In the genomic region with DNA sequence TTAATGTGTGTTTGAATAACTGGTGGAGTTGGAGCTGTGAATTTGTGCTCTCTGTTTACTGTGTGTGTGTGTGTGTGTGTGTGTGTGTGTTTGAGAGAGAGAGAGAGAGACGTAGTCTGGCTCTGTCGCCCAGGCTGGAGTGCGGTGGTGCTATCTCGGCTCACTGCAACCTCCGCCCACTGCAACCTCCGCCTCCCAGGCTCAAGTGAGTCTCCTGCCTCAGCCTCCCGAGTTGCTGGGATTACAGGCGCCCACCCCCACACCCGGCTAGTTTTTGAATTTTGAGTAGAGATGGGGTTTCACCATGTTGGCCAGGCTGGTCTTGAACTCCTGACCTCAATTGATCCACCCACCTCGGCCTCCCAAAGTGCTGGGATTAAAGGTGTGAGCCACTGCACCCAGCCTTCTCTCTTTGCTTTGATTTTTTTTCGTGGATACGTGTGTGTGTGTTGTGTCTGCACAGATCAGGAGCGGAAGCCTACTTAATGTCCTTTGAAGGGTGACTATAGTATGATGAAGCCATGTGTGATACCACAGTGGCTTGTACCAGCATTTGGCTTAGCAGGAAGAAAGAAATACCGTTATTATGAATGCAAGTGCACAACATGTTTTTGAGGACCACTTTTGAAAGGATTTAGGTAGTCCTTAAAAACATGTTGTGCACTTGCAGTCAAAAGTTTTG, we compare ENCODE assay signal across 7 cellular contexts. TPM values are rescaled to one million over a fixed set of nuclear protein-coding genes. Genes with fewer than 3 reads are reported as not detected.
A peak's percentile ranks its signal among the peaks of the same experiment; 100 is the strongest.
DNase-seq lines count a peak whose midpoint lies in the region; ATAC-seq and TF ChIP-seq lines count a peak whose summit lies in the region.
"Not testable (repeated sequence)": the region's sequence is repeated elsewhere in the genome, so short reads cannot be mapped to it uniquely, and the experiment has no call there.

No MANE protein-coding gene starts in this region.

- TF ChIP-seq CTCF in HEK293 (tag by site-specific recombination; IDR thresholded peaks at IDR 0.05) = 0 out of 2 replicates have a peak, but pooled peaks have one; percentile 2
- not testable (repeated sequence) for TF ChIP-seq CTCF in chondrocyte (IDR thresholded peaks at IDR 0.05); osteoblast (IDR thresholded peaks at IDR 0.05; ENCODE audit: extremely low read depth, low read depth, low read length)

- not testable (repeated sequence) for H3K9me3 ChIP-seq in HEK293 (ENCODE audit: control insufficient read depth, insufficient read depth, low read depth, low read length); iPS-20b (ENCODE audit: insufficient read depth, low read depth, low read length); osteoblast (ENCODE audit: low read depth, low read length)

- peak; percentile 72 for DNase-seq in T-helper 2 cell treated with Interferon-gamma antibody and Interleukin-4, amounts not matched to agents 5 μg/mL and 100 μg/mL, for 36 hours (ENCODE audit: low spot score)
- DNase-seq in activated T-cell treated with anti-CD3 and anti-CD28 coated beads, Interleukin-2, amount 50 U/mL, for 72 hours = peak; percentile 51 to 60
- DNase-seq in chondrocyte (ENCODE audit: low spot score) = not testable (repeated sequence)
- peak; percentile 65 for DNase-seq in osteoblast (ENCODE audit: insufficient read length, low spot score, missing footprints)
- DNase-seq in stimulated activated CD8-positive, alpha-beta memory T cell treated with anti-CD3 and anti-CD28 coated beads, Interleukin-12 subunit alpha, Interleukin-12 subunit beta, amount 100 ng/mL, for 4 hours (ENCODE audit: low read depth) = peak; percentile 30

- H3K27me3 ChIP-seq in iPS-20b (ENCODE audit: insufficient read depth, low read length) = peaks cover 16% of the 10 kb centered on the region
- H3K27me3 ChIP-seq in osteoblast (ENCODE audit: insufficient read depth, low read length) = peaks cover 12% of the 10 kb centered on the region

- H3K4me1 Mint-ChIP-seq in T-helper 2 cell treated with Interferon-gamma antibody and Interleukin-4, amounts not matched to agents 5 μg/mL and 100 μg/mL, for 36 hours (ENCODE audit: low read depth) = peaks cover 49% of the 10 kb centered on the region
- peaks cover 40% of the 10 kb centered on the region for H3K4me1 Mint-ChIP-seq in activated T-cell treated with anti-CD3 and anti-CD28 coated beads, Interleukin-2, amount 50 U/mL, for 72 hours (ENCODE audit: low read depth)
- peaks cover 13% of the 10 kb centered on the region for H3K4me1 Mint-ChIP-seq in chondrocyte (ENCODE audit: low read depth)

- H3K9ac ChIP-seq in iPS-20b (ENCODE audit: low read depth, low read length) = peak overlapping the region; percentile 83; the same call in 1 of the 2 replicates

- H3K4me2 ChIP-seq in osteoblast (ENCODE audit: insufficient read depth, low read length) = not testable (repeated sequence)

- not testable (repeated sequence) for H3K79me2 ChIP-seq in osteoblast (ENCODE audit: insufficient read depth, low read length)

- not testable (repeated sequence) for H3K4me1 ChIP-seq in HEK293 (ENCODE audit: control insufficient read depth, insufficient read depth, low read length)
- H3K4me1 ChIP-seq in iPS-20b (ENCODE audit: insufficient read depth, low read length) (peaks cover 13% of the 10 kb centered on the region; the same call in 1 of the 2 replicates), osteoblast (ENCODE audit: insufficient read depth, low read length) (peaks cover 14% of the 10 kb centered on the region)

- CTCF ChIA-PET in HEK293 (lab: Yijun Ruan, JAX) = interaction anchor here (0.7 to 2.0 kb wide), 8 partner anchors 8 to 795 kb away, joined by 3 to 7 read pairs (median 4); no protein-coding TSS in a partner anchor

- H3K27ac Mint-ChIP-seq in T-helper 2 cell treated with Interferon-gamma antibody and Interleukin-4, amounts not matched to agents 5 μg/mL and 100 μg/mL, for 36 hours = peak overlapping the region; percentile 98
- peak overlapping the region; percentile 15 for H3K27ac Mint-ChIP-seq in activated T-cell treated with anti-CD3 and anti-CD28 coated beads, Interleukin-2, amount 50 U/mL, for 72 hours
- H3K27ac Mint-ChIP-seq in chondrocyte (ENCODE audit: unreplicated experiment) = not testable (repeated sequence)

- not testable (repeated sequence) for H3K36me3 ChIP-seq in HEK293 (ENCODE audit: control insufficient read depth in 2 of 2, insufficient read depth in 1 of 2, low read length in 2 of 2); iPS-20b (ENCODE audit: insufficient read depth, low read depth, low read length); osteoblast (ENCODE audit: insufficient read depth, low read length)

- not testable (repeated sequence) for H3K9me3 Mint-ChIP-seq in T-helper 2 cell treated with Interferon-gamma antibody and Interleukin-4, amounts not matched to agents 5 μg/mL and 100 μg/mL, for 36 hours; activated T-cell treated with anti-CD3 and anti-CD28 coated beads, Interleukin-2, amount 50 U/mL, for 72 hours; chondrocyte (ENCODE audit: low read depth)

- not testable (repeated sequence) for H3K27me3 Mint-ChIP-seq in T-helper 2 cell treated with Interferon-gamma antibody and Interleukin-4, amounts not matched to agents 5 μg/mL and 100 μg/mL, for 36 hours (ENCODE audit: low read depth); activated T-cell treated with anti-CD3 and anti-CD28 coated beads, Interleukin-2, amount 50 U/mL, for 72 hours (ENCODE audit: low read depth)
- peaks cover 13% of the 10 kb centered on the region for H3K27me3 Mint-ChIP-seq in chondrocyte (ENCODE audit: low read depth)

- not testable (repeated sequence) for H4K20me1 ChIP-seq in osteoblast (ENCODE audit: insufficient read depth, low read length)

- peaks cover 42% of the 10 kb centered on the region for H3K36me3 Mint-ChIP-seq in T-helper 2 cell treated with Interferon-gamma antibody and Interleukin-4, amounts not matched to agents 5 μg/mL and 100 μg/mL, for 36 hours (ENCODE audit: low read depth)
- H3K36me3 Mint-ChIP-seq in activated T-cell treated with anti-CD3 and anti-CD28 coated beads, Interleukin-2, amount 50 U/mL, for 72 hours (ENCODE audit: insufficient read depth in 2 of 2) = peaks cover 5 to 20% of the 10 kb centered on the region in 2 donors
- not testable (repeated sequence) for H3K36me3 Mint-ChIP-seq in chondrocyte (ENCODE audit: low read depth)

- ATAC-seq in activated T-cell treated with anti-CD3 and anti-CD28 coated beads, Interleukin-2, amount 50 U/mL, for 72 hours (replicated peaks in 1 of 2) = peak; percentile 26 to 34

- peak overlapping the region; percentile 88 for H3K4me3 Mint-ChIP-seq in T-helper 2 cell treated with Interferon-gamma antibody and Interleukin-4, amounts not matched to agents 5 μg/mL and 100 μg/mL, for 36 hours
- H3K4me3 Mint-ChIP-seq in activated T-cell treated with anti-CD3 and anti-CD28 coated beads, Interleukin-2, amount 50 U/mL, for 72 hours = peak overlapping the region; percentile 93 to 97
- peak overlapping the region; percentile 94 for H3K4me3 Mint-ChIP-seq in chondrocyte (ENCODE audit: unreplicated experiment)

- not testable (repeated sequence) for H3K27ac ChIP-seq in HEK293 (ENCODE audit: extremely low read depth, low read depth, low read length); iPS-20b (ENCODE audit: low read length); osteoblast (ENCODE audit: low read depth, low read length)

- POLR2A ChIA-PET in HEK293 (lab: Yijun Ruan, JAX) = interaction anchor here (0.6 to 2.9 kb wide), 9 partner anchors 29 to 1561 kb away, joined by 3 to 30 read pairs (median 9); a partner anchor contains a TSS

- H3K4me3 ChIP-seq in HEK293 (ENCODE audit: low read depth, low read length); osteoblast (ENCODE audit: insufficient read depth, low read length): not testable (repeated sequence)
- H3K4me3 ChIP-seq in iPS-20b (ENCODE audit: low read length) = peak overlapping the region; percentile 83

- H2AFZ ChIP-seq in osteoblast (ENCODE audit: low read length) = not testable (repeated sequence)

TF ChIP-seq in HEK293, 187 proteins besides CTCF, POLR2A, EP300 and RAD21:
- TF ChIP-seq EGR2 (tag by site-specific recombination; IDR thresholded peaks at IDR 0.05; ENCODE audit: low read depth) = peak; percentile 69
- TF ChIP-seq, protein P1, sequence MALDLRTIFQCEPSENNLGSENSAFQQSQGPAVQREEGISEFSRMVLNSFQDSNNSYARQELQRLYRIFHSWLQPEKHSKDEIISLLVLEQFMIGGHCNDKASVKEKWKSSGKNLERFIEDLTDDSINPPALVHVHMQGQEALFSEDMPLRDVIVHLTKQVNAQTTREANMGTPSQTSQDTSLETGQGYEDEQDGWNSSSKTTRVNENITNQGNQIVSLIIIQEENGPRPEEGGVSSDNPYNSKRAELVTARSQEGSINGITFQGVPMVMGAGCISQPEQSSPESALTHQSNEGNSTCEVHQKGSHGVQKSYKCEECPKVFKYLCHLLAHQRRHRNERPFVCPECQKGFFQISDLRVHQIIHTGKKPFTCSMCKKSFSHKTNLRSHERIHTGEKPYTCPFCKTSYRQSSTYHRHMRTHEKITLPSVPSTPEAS (tag by site-specific recombination; IDR thresholded peaks at IDR 0.05) = 0 out of 2 replicates have a peak, but pooled peaks have one; percentile 11
- peak; percentile 86 for TF ChIP-seq ZFHX2 (tag by site-specific recombination; conservative IDR thresholded peaks at IDR 0.05)

RNA-seq across cellular contexts. Expression of a gene that starts 1.5 kb away (rescaled TPM):
- total RNA-seq in activated T-cell treated with anti-CD3 and anti-CD28 coated beads, Interleukin-2, amount 50 U/mL, for 72 hours = 10 to 100 TPM; 40.5 to 43.3 TPM
- total RNA-seq in chondrocyte (0.51 to 0.87 TPM (median 0.60 TPM) in 3 replicates), osteoblast (under 0.01 and 0.59 TPM in 2 replicates)

Comparison
In these comparisons a context has a peak if more than half of its experiments do, and no peak if none do; other contexts are left out.
1. RNA of a gene that starts 1.5 kb away (total RNA-seq): 40.5 to 43.3 TPM in activated T-cell treated with anti-CD3 and anti-CD28 coated beads, Interleukin-2, amount 50 U/mL, for 72 hours; 0.51 to 0.87 TPM in chondrocyte and under 0.01 to 0.59 TPM in osteoblast; every median in the first group is over 10 times any median in the second.
2. Peak in every context shown above with its lines, with median percentiles within 50 percentile points of each other: H3K4me3 Mint-ChIP-seq.